Comparison of ENCODE assay signal across 17 cellular contexts in genomic region chr10:17841055-17841454, GRCh38. TPM values are rescaled to one million over a fixed set of nuclear protein-coding genes. Genes with fewer than 3 reads are reported as not detected.
DNase-seq lines count a peak whose midpoint lies in the region; ATAC-seq, FAIRE-seq and TF ChIP-seq lines count a peak whose summit lies in the region.
"Had no signal": no experiment of that assay in that cellular context is flagged by ENCODE, and none has a peak within 500 bp of the region (broad histone marks: within the 10 kb centered on the region; RNA-seq: fewer than 3 reads in every experiment).

No MANE protein-coding gene starts in this region.

- peak; percentile 18 for FAIRE-seq in bronchial epithelial cell (lab: Jason Lieb, UNC)
- FAIRE-seq: GM12878, GM18507, K562 had no signal

- TF ChIP-seq CTCF in bronchial epithelial cell (IDR thresholded peaks at IDR 0.05; ENCODE audit: insufficient read depth, low read length, severe bottlenecking): no peak

- no peak for ATAC-seq in HG03039 (IDR thresholded peaks at IDR 0.05; ENCODE audit: unreplicated experiment)
- no peak for ATAC-seq in GM18511 (IDR thresholded peaks at IDR 0.05; ENCODE audit: unreplicated experiment)
- ATAC-seq: GM12878, K562 had no signal

- H3K27me3 ChIP-seq in bronchial epithelial cell (ENCODE audit: control insufficient read depth, insufficient read depth, low read length): no peaks in the 10 kb centered on the region

- H3K36me3 ChIP-seq in bronchial epithelial cell (ENCODE audit: control insufficient read depth, insufficient read depth, low read length): no peaks in the 10 kb centered on the region

- no peak overlapping the region for H3K4me3 ChIP-seq in bronchial epithelial cell (ENCODE audit: low read depth, low read length)
- H3K4me3 ChIP-seq: GM12878, K562 had no signal

- DNase-seq in CD1c-positive myeloid dendritic cell (ENCODE audit: extremely low spot score): peak; percentile 69
- peak; percentile 30 for DNase-seq in LHCN-M2 (ENCODE audit: low read depth)
- peak; percentile 59 for DNase-seq in bronchial epithelial cell (ENCODE audit: low read depth)
- DNase-seq in foreskin melanocyte: peak; percentile 3
- DNase-seq in COLO829 (ENCODE audit: low spot score): no peak
- DNase-seq: DMS53, NCI-H1105 treated with DMSO at 0.1 percent for 48 hours, NCI-H187, NCI-H2171, NCI-H510A had no signal

RNA-seq across cellular contexts. Expression of gene MRC1, which starts 31.9 kb away (rescaled TPM):
- total RNA-seq in LHCN-M2 (2014; rRNA removed) (not detected in 2 replicates), bronchial epithelial cell (under 0.01 TPM in 2 replicates)
- polyA plus RNA-seq in LHCN-M2 (2012): not detected
- total RNA-seq: G401, SK-MEL-5 had no signal
